In the genomic region with DNA sequence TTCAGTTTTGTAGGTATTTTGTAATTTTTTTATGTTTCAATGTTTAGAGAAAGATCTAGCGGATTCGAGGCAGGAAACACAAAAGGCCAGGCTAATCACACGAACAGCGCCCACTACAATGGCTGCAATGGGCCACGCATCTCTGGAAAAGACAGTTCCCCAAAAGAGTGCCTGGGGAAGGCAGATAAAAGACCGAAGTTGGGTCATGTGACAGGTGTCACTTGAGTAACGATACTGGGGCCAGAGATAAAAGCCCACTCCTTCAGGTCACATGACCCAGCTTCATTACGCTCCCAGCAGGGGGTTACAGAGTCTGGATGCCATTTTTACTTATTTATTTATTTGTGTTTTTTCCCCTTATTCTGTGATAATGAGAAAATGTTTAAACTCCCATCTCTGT, we compare ENCODE assay signal across 19 cellular contexts.
DNase-seq lines count a peak whose midpoint lies in the region; ATAC-seq, FAIRE-seq and TF ChIP-seq lines count a peak whose summit lies in the region.
"Had no signal": no experiment of that assay in that cellular context is flagged by ENCODE, and none has a peak within 500 bp of the region (broad histone marks: within the 10 kb centered on the region; RNA-seq: fewer than 3 reads in every experiment).

No MANE protein-coding gene starts in this region.

- H3K4me1 Mint-ChIP-seq in activated naive CD4-positive, alpha-beta T cell treated with anti-CD3 and anti-CD28 coated beads for 36 hours (ENCODE audit: low read depth), result peaks cover 4% of the 10 kb centered on the region

- no peak for TF ChIP-seq RAD21 in GM12878 (IDR thresholded peaks at IDR 0.05; ENCODE audit: insufficient read depth, low read depth, low read length)

- H3K36me3 Mint-ChIP-seq in activated naive CD4-positive, alpha-beta T cell treated with anti-CD3 and anti-CD28 coated beads for 36 hours (ENCODE audit: low read depth), result no peaks in the 10 kb centered on the region
- no peaks in the 10 kb centered on the region for H3K36me3 Mint-ChIP-seq in activated naive CD4-positive, alpha-beta T cell treated with anti-CD3 and anti-CD28 coated beads, Interleukin-2, amount 50 U/mL, for 72 hours

- no peak overlapping the region for H3K27ac Mint-ChIP-seq in activated naive CD4-positive, alpha-beta T cell treated with anti-CD3 and anti-CD28 coated beads for 36 hours
- H3K27ac Mint-ChIP-seq in activated naive CD4-positive, alpha-beta T cell treated with anti-CD3 and anti-CD28 coated beads, Interleukin-2, amount 50 U/mL, for 72 hours, result no peak overlapping the region

- no peak for TF ChIP-seq CTCF in GM12878 (IDR thresholded peaks at IDR 0.05 in 2 of 3, conservative IDR thresholded peaks at IDR 0.05 in 1 of 3; ENCODE audit: control insufficient read depth in 2 of 3, extremely low read depth in 1 of 3, insufficient read depth in 1 of 3, low read depth in 3 of 3, low read length in 3 of 3)

- SMC1A ChIA-PET in GM12878 (lab: Charles Lee; ENCODE audit: uncharacterized antibody, unreplicated experiment), result interaction anchor here (1.1 to 1.2 kb wide), 2 partner anchors 15 to 23 kb away, joined by 3 to 4 read pairs; no protein-coding TSS in a partner anchor

- H3K4me3 Mint-ChIP-seq in activated naive CD4-positive, alpha-beta T cell treated with anti-CD3 and anti-CD28 coated beads for 36 hours, result peak overlapping the region; percentile 56

- H3K9me3 ChIP-seq in Karpas-422 (ENCODE audit: low read length), result no peaks in the 10 kb centered on the region
- no peaks in the 10 kb centered on the region for H3K9me3 ChIP-seq in GM12878 (replicated peaks; ENCODE audit: control insufficient read depth, insufficient read depth, low read length)
- H3K9me3 ChIP-seq: gastroesophageal sphincter, SK-N-SH, tibial nerve had no signal

- H3K9ac ChIP-seq in Karpas-422 (ENCODE audit: low read length) (0 out of 2 replicates have a peak overlapping the region, but pooled peaks have one; percentile 38), GM12878 (ENCODE audit: control insufficient read depth, insufficient read depth, low read length) (no peak overlapping the region)
- H3K9ac ChIP-seq: SK-N-SH had no signal

- no peaks in the 10 kb centered on the region for H3K9me2 ChIP-seq in Karpas-422 (replicated peaks; ENCODE audit: insufficient read depth, low read length)
- H3K9me2 ChIP-seq: SK-N-SH had no signal

- TF ChIP-seq EP300 in GM12878 (IDR thresholded peaks at IDR 0.05; ENCODE audit: borderline replicate concordance in 1 of 2, control insufficient read depth in 1 of 2, low read depth in 2 of 2, low read length in 2 of 2), result no peak

- FAIRE-seq in GM12878 (lab: Jason Lieb, UNC), result no peak

- H3K27ac ChIP-seq in Karpas-422 (ENCODE audit: low read length) (peak overlapping the region; percentile 89), GM12878 (ENCODE audit: control insufficient read depth, insufficient read depth) (no peak overlapping the region)
- H3K27ac ChIP-seq: gastroesophageal sphincter, tibial nerve had no signal

- intact Hi-C loops in activated naive CD4-positive, alpha-beta T cell treated with anti-CD3 and anti-CD28 coated beads for 36 hours (cut with micrococcal nuclease), result no loop called here
- intact Hi-C loops in GM12878 (cut with micrococcal nuclease; ENCODE audit: unreplicated experiment), result no loop called here
- intact Hi-C loops in posterior vena cava (cut with DNase I), result no loop called here

- RAD21 ChIA-PET in GM12878 (lab: Charles Lee; ENCODE audit: unreplicated experiment), result no interaction called here

- DNase-seq in activated naive CD4-positive, alpha-beta T cell treated with anti-CD3 and anti-CD28 coated beads for 36 hours, result peak; percentile 10
- DNase-seq in activated naive CD4-positive, alpha-beta T cell treated with anti-CD3 and anti-CD28 coated beads, Interleukin-2, amount 50 U/mL, for 72 hours (ENCODE audit: low spot score in 2 of 2), result no peak
- DNase-seq in Karpas-422 (no peak), GM12878 (ENCODE audit: low read depth, low spot score) (no peak), posterior vena cava (ENCODE audit: low spot score) (peak; percentile 14), activated gamma-delta T cell (lab: John Stamatoyannopoulos, UW) (no peak), DMS 273 treated with DMSO at 0.1 percent for 48 hours (lab: John Stamatoyannopoulos, UW) (no peak), inferior parietal cortex (ENCODE audit: extremely low spot score) (no peak)
- DNase-seq: anterior cingulate cortex; DMS53; MV-4-11; NCI-H226; occipital lobe; SK-N-SH; stimulated activated CD4-positive, alpha-beta T cell treated with anti-CD3 and anti-CD28 coated beads, Interleukin-2, amount 100 ng/mL, for 48 hours; stimulated activated CD8-positive, alpha-beta memory T cell treated with anti-CD3 and anti-CD28 coated beads, Interleukin-4, amount 100 ng/mL, for 48 hours had no signal

- TF ChIP-seq POLR2A in GM12878 (IDR thresholded peaks at IDR 0.05; ENCODE audit: low read depth, low read length), result no peak

- peak overlapping the region; percentile 37 for H3K4me2 ChIP-seq in Karpas-422 (ENCODE audit: low read depth, low read length, poor library complexity, severe bottlenecking)
- H3K4me2 ChIP-seq in GM12878 (ENCODE audit: control insufficient read depth, insufficient read depth), result peak overlapping the region; percentile 34; the same call in 1 of the 2 replicates
- H3K4me2 ChIP-seq: SK-N-SH had no signal

- no TSS peak for BruUV-seq in GM12878 (replicated peaks; lab: Mats Ljungman, UMichigan)

- peaks cover 15% of the 10 kb centered on the region for H3K27me3 Mint-ChIP-seq in activated naive CD4-positive, alpha-beta T cell treated with anti-CD3 and anti-CD28 coated beads for 36 hours (ENCODE audit: low read depth)

- ATAC-seq in activated naive CD4-positive, alpha-beta T cell treated with anti-CD3 and anti-CD28 coated beads, Interleukin-2, amount 50 U/mL, for 72 hours, result no peak
- ATAC-seq in GM12878, result no peak
- ATAC-seq: activated CD4-positive, CD25-positive, alpha-beta regulatory T cell treated with anti-CD3 and anti-CD28 coated beads, Interleukin-2, amount 50 U/mL, for 24 hours; gastroesophageal sphincter had no signal

- H3K79me2 ChIP-seq in Karpas-422 (ENCODE audit: low read length) (no peaks in the 10 kb centered on the region), GM12878 (ENCODE audit: control insufficient read depth, insufficient read depth, low read length) (no peaks in the 10 kb centered on the region)

- in situ Hi-C loops in GM12878 (cut with MboI), result no loop called here

- H3K27me3 ChIP-seq in Karpas-422 (ENCODE audit: low read length) (no peaks in the 10 kb centered on the region), GM12878 (replicated peaks in 1 of 2; ENCODE audit: control insufficient read depth in 2 of 2, insufficient read depth in 2 of 2, low read length in 1 of 2) (no peaks in the 10 kb centered on the region)
- H3K27me3 ChIP-seq: gastroesophageal sphincter, tibial nerve had no signal

- H3K4me1 ChIP-seq in Karpas-422 (ENCODE audit: low read length), result peaks cover 76% of the 10 kb centered on the region
- H3K4me1 ChIP-seq in GM12878 (ENCODE audit: control insufficient read depth, insufficient read depth, low read length), result peaks cover 7% of the 10 kb centered on the region
- H3K4me1 ChIP-seq: gastroesophageal sphincter had no signal

- H2AFZ ChIP-seq in Karpas-422 (ENCODE audit: low read length) (no peak overlapping the region), GM12878 (ENCODE audit: control insufficient read depth, low read depth, low read length) (no peak overlapping the region)

- WGBS in GM12878 (ENCODE audit: insufficient coverage, insufficient replicate concordance, low lambda C conversion rate, missing lambda C conversion rate), result 33% methylated on average over 8 of the region's 8 CpGs

- CTCF ChIA-PET in activated naive CD4-positive, alpha-beta T cell treated with anti-CD3 and anti-CD28 coated beads for 36 hours (lab: Charles Lee), result interaction anchor here (0.6 to 0.7 kb wide), 2 partner anchors 130 to 610 kb away, joined by 3 to 4 read pairs; no protein-coding TSS in a partner anchor
- CTCF ChIA-PET in GM12878 (lab: Yijun Ruan, JAX), result no interaction called here

- POLR2A ChIA-PET in GM12878 (lab: Charles Lee), result no interaction called here

- H3K36me3 ChIP-seq in Karpas-422 (ENCODE audit: insufficient read depth, low read length), result no peaks in the 10 kb centered on the region
- H3K36me3 ChIP-seq in GM12878 (ENCODE audit: control insufficient read depth in 2 of 2, insufficient read depth in 2 of 2, low read length in 1 of 2), result no peaks in the 10 kb centered on the region
- H3K36me3 ChIP-seq: gastroesophageal sphincter, tibial nerve had no signal

- no peaks in the 10 kb centered on the region for H4K20me1 ChIP-seq in Karpas-422 (ENCODE audit: insufficient read depth, low read depth, low read length)
- no peaks in the 10 kb centered on the region for H4K20me1 ChIP-seq in GM12878 (ENCODE audit: control insufficient read depth, insufficient read depth)

- H3K9me3 Mint-ChIP-seq in activated naive CD4-positive, alpha-beta T cell treated with anti-CD3 and anti-CD28 coated beads for 36 hours, result no peaks in the 10 kb centered on the region
- H3K9me3 Mint-ChIP-seq in activated naive CD4-positive, alpha-beta T cell treated with anti-CD3 and anti-CD28 coated beads, Interleukin-2, amount 50 U/mL, for 72 hours, result no peaks in the 10 kb centered on the region

- H3K4me3 ChIP-seq in Karpas-422 (ENCODE audit: low read length), result no peak overlapping the region
- no peak overlapping the region for H3K4me3 ChIP-seq in GM12878
- H3K4me3 ChIP-seq: gastroesophageal sphincter, tibial nerve had no signal

TF ChIP-seq in GM12878, 131 proteins besides CTCF, POLR2A, EP300 and RAD21:
- TF ChIP-seq RAD51 (IDR thresholded peaks at IDR 0.05), result peak; percentile 60
- TF ChIP-seq MAX (IDR thresholded peaks at IDR 0.05; ENCODE audit: low read depth, low read length), result no peak
- no peak for TF ChIP-seq EGR1 (IDR thresholded peaks at IDR 0.05; ENCODE audit: borderline replicate concordance in 1 of 2, low read depth in 2 of 2, low read length in 2 of 2)
- no peak for TF ChIP-seq SMAD5 (IDR thresholded peaks at IDR 0.05; ENCODE audit: low read depth)

Comparison
In these comparisons a context has a peak if more than half of its experiments do, and no peak if none do; other contexts are left out.
1. DNase-seq: peak in activated naive CD4-positive, alpha-beta T cell treated with anti-CD3 and anti-CD28 coated beads for 36 hours (single experiment) and posterior vena cava (single experiment); none in activated naive CD4-positive, alpha-beta T cell treated with anti-CD3 and anti-CD28 coated beads, Interleukin-2, amount 50 U/mL, for 72 hours (0 of 2), Karpas-422 (single experiment), GM12878 (single experiment), activated gamma-delta T cell (single experiment), DMS 273 treated with DMSO at 0.1 percent for 48 hours (single experiment) and inferior parietal cortex (single experiment).